ENCODE assay signal across 12 cellular contexts in the genomic region with DNA sequence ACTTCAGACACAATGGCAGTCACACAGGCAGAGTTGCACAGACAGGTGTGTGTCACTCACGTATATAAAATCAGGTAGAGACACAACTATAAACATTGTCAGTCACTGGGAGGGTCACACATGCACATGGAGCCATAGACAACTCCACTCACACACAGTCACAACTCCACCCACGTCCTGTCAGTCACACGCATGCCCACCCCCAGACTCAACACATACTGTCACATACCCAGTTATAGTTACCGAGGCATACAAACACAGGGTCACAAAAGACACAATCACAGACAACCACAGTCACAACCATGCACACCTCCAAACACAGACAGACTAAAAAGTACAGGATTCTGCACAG. TPM values are rescaled to one million over a fixed set of nuclear protein-coding genes. Genes with fewer than 3 reads are reported as not detected.
DNase-seq lines count a peak whose midpoint lies in the region; FAIRE-seq and TF ChIP-seq lines count a peak whose summit lies in the region.
"Had no signal": no experiment of that assay in that cellular context is flagged by ENCODE, and none has a peak within 500 bp of the region (broad histone marks: within the 10 kb centered on the region; RNA-seq: fewer than 3 reads in every experiment).

No MANE protein-coding gene starts in this region.

- no peak overlapping the region for H2AFZ ChIP-seq in ACC112 (ENCODE audit: low read length, unreplicated experiment)
- no peak overlapping the region for H2AFZ ChIP-seq in endothelial cell of umbilical vein (ENCODE audit: low read depth, low read length)
- H2AFZ ChIP-seq in neuronal stem cell (ENCODE audit: low read length) = no peak overlapping the region

- H3K27ac ChIP-seq in ACC112 (ENCODE audit: low read depth, low read length) = no peak overlapping the region
- no peak overlapping the region for H3K27ac ChIP-seq in endothelial cell of umbilical vein (ENCODE audit: insufficient read depth, low read depth, low read length)
- no peak overlapping the region for H3K27ac ChIP-seq in neuronal stem cell (replicated peaks; ENCODE audit: low read length)
- H3K27ac ChIP-seq in substantia nigra (ENCODE audit: low read depth, low read length, poor library complexity, severe bottlenecking) = no peak overlapping the region

- H2BK5ac ChIP-seq in neuronal stem cell (ENCODE audit: low read length) = no peak overlapping the region

- H3K79me1 ChIP-seq in neuronal stem cell (ENCODE audit: low read depth, low read length) = peaks cover 10% of the 10 kb centered on the region

- no peaks in the 10 kb centered on the region for H3K9me1 ChIP-seq in endothelial cell of umbilical vein (replicated peaks; ENCODE audit: control insufficient read depth, extremely low read depth, insufficient read depth, low read length)

- no peak overlapping the region for H3K4me3 Mint-ChIP-seq in chondrocyte (ENCODE audit: unreplicated experiment)
- H3K4me3 Mint-ChIP-seq: CD4-positive, CD25-positive, alpha-beta regulatory T cell; dendritic cell treated with granulocyte-macrophage colony-stimulating factor and Interleukin-4, amounts not matched to agents 40 ng/mL and 50 ng/mL, for 4 days; memory B cell had no signal

- dilution Hi-C loops in endothelial cell of umbilical vein (cut with MboI; ENCODE audit: extremely low pct_ligation_motif_present, low sequenced_read_pairs) = no loop called here

- no peak overlapping the region for H2AK5ac ChIP-seq in neuronal stem cell (ENCODE audit: low read depth, low read length)

- H3K36me3 Mint-ChIP-seq in chondrocyte (ENCODE audit: low read depth) = peaks cover 19% of the 10 kb centered on the region

- intact Hi-C loops in endothelial cell of umbilical vein (cut with micrococcal nuclease) = no loop called here

- H3K4me2 ChIP-seq in endothelial cell of umbilical vein (ENCODE audit: insufficient read depth, low read length) (peak overlapping the region; percentile 60), neuronal stem cell (ENCODE audit: insufficient read depth, low read length, poor library complexity, severe bottlenecking) (peak overlapping the region; percentile 86)

- no peak overlapping the region for H2BK15ac ChIP-seq in neuronal stem cell (ENCODE audit: low read length)

- FAIRE-seq in endothelial cell of umbilical vein (lab: Jason Lieb, UNC) = no peak

- DNase-seq in MG63 (no peak), endothelial cell of umbilical vein (ENCODE audit: low read depth, low spot score) (no peak), neuronal stem cell (ENCODE audit: low spot score) (no peak), activated gamma-delta T cell treated with Interleukin-2 at 50 U/mL for 16 hours (no peak), substantia nigra (lab: John Stamatoyannopoulos, UW) (no peak), chondrocyte (ENCODE audit: low spot score) (no peak)
- no peak for DNase-seq in stimulated activated CD4-positive, alpha-beta T cell treated with anti-CD3 and anti-CD28 coated beads, Interleukin-4, amount 100 ng/mL, for 4 hours
- DNase-seq: CD4-positive, CD25-positive, alpha-beta regulatory T cell; NCI-H1930 had no signal

- H4K8ac ChIP-seq in neuronal stem cell (ENCODE audit: low read depth, low read length) = no peak overlapping the region

- POLR2A ChIA-PET in endothelial cell of umbilical vein (lab: Charles Lee) = no interaction called here

- H4K91ac ChIP-seq in neuronal stem cell (ENCODE audit: low read depth, low read length, poor library complexity) = no peak overlapping the region

- no peak overlapping the region for H2BK12ac ChIP-seq in neuronal stem cell (ENCODE audit: low read length)

- WGBS in neuronal stem cell (ENCODE audit: extremely low coverage in 2 of 2, insufficient read length in 2 of 2, insufficient replicate concordance in 1 of 2), 2 donors = no CpG with 5 or more reads among the region's 4 CpGs

- no peak overlapping the region for H3K4ac ChIP-seq in neuronal stem cell (ENCODE audit: low read length)

- CTCF ChIA-PET in endothelial cell of umbilical vein (lab: Charles Lee) = no interaction called here

- H3K4me1 ChIP-seq in ACC112 (ENCODE audit: control insufficient read depth, insufficient read depth, low read length, unreplicated experiment) = peaks cover 24% of the 10 kb centered on the region
- peaks cover 13% of the 10 kb centered on the region for H3K4me1 ChIP-seq in endothelial cell of umbilical vein (ENCODE audit: control insufficient read depth, extremely low read depth, insufficient read depth, low read length)
- H3K4me1 ChIP-seq in neuronal stem cell (ENCODE audit: control insufficient read depth in 2 of 2, insufficient read depth in 1 of 2, low read depth in 1 of 2, low read length in 2 of 2) = peaks cover 20 to 22% of the 10 kb centered on the region in 2 donors

- H3K36me3 ChIP-seq in ACC112 (ENCODE audit: insufficient read depth, low read length) (peaks cover 11% of the 10 kb centered on the region; the same call in 1 of the 2 replicates), MG63 (peaks cover 54% of the 10 kb centered on the region), endothelial cell of umbilical vein (ENCODE audit: control insufficient read depth in 2 of 2, extremely low read depth in 1 of 2, insufficient read depth in 2 of 2, low read length in 2 of 2) (peaks cover 0 to 14% of the 10 kb centered on the region in 2 experiments), neuronal stem cell (replicated peaks in 1 of 2; ENCODE audit: control insufficient read depth in 2 of 2, insufficient read depth in 2 of 2, low read length in 2 of 2) (peaks cover 26 to 39% of the 10 kb centered on the region in 2 donors)

- no peaks in the 10 kb centered on the region for H4K20me1 ChIP-seq in endothelial cell of umbilical vein (replicated peaks; ENCODE audit: control insufficient read depth, extremely low read depth, insufficient read depth, low read length)

- peaks cover 28% of the 10 kb centered on the region for H3K79me2 ChIP-seq in ACC112 (ENCODE audit: control insufficient read depth, insufficient read depth, low read length, unreplicated experiment)
- peaks cover 27% of the 10 kb centered on the region for H3K79me2 ChIP-seq in endothelial cell of umbilical vein (ENCODE audit: control insufficient read depth, insufficient read depth, low read length)

- H3K23ac ChIP-seq in neuronal stem cell (ENCODE audit: low read depth, low read length, poor library complexity) = no peak overlapping the region

- H3K27me3 ChIP-seq in ACC112 (ENCODE audit: insufficient read depth, low read length) = no peaks in the 10 kb centered on the region
- no peaks in the 10 kb centered on the region for H3K27me3 ChIP-seq in MG63
- H3K27me3 ChIP-seq in endothelial cell of umbilical vein (ENCODE audit: control insufficient read depth in 2 of 2, insufficient read depth in 2 of 2, low read length in 2 of 2) = no peaks in the 10 kb centered on the region
- no peaks in the 10 kb centered on the region for H3K27me3 ChIP-seq in neuronal stem cell (ENCODE audit: control insufficient read depth in 3 of 3, insufficient read depth in 3 of 3, low read depth in 1 of 3, low read length in 3 of 3)

- no peak for TF ChIP-seq CTCF in endothelial cell of umbilical vein (IDR thresholded peaks at IDR 0.05; ENCODE audit: extremely low read depth in 1 of 2, insufficient read depth in 1 of 2, low read depth in 1 of 2, low read length in 2 of 2)
- TF ChIP-seq CTCF in chondrocyte (IDR thresholded peaks at IDR 0.05) = no peak

- H3K4me3 ChIP-seq in ACC112 (ENCODE audit: low read depth, low read length) (peak overlapping the region; percentile 92), MG63 (peak overlapping the region; percentile 81), endothelial cell of umbilical vein (replicated peaks in 1 of 3; ENCODE audit: insufficient read depth in 1 of 3, low read depth in 1 of 3, low read length in 3 of 3) (peak overlapping the region in 2 of 3 experiments; percentile 64 to 73), neuronal stem cell (ENCODE audit: low read length in 2 of 2) (peak overlapping the region; percentile 61 to 88)

- no peaks in the 10 kb centered on the region for H3K27me3 Mint-ChIP-seq in chondrocyte (ENCODE audit: low read depth)
- H3K27me3 Mint-ChIP-seq: CD4-positive, CD25-positive, alpha-beta regulatory T cell; dendritic cell treated with granulocyte-macrophage colony-stimulating factor and Interleukin-4, amounts not matched to agents 40 ng/mL and 50 ng/mL, for 4 days; memory B cell had no signal

- H2BK120ac ChIP-seq in neuronal stem cell (ENCODE audit: low read depth, low read length) = no peak overlapping the region

- H3K4me1 Mint-ChIP-seq in chondrocyte (ENCODE audit: low read depth) = peaks cover 9% of the 10 kb centered on the region

- TSS peak; percentile 29 for BruUV-seq in endothelial cell of umbilical vein (replicated peaks; lab: Mats Ljungman, UMichigan)

- TF ChIP-seq POLR2A in endothelial cell of umbilical vein (IDR thresholded peaks at IDR 0.05; ENCODE audit: low read depth, low read length) = peak; percentile 10

- peak overlapping the region; percentile 5 for H3K18ac ChIP-seq in neuronal stem cell (ENCODE audit: low read length)

- peak overlapping the region; percentile 72 for H3K14ac ChIP-seq in neuronal stem cell (ENCODE audit: low read length)

- H3K9me3 Mint-ChIP-seq in chondrocyte (ENCODE audit: low read depth) = no peaks in the 10 kb centered on the region
- H3K9me3 Mint-ChIP-seq: CD4-positive, CD25-positive, alpha-beta regulatory T cell; dendritic cell treated with granulocyte-macrophage colony-stimulating factor and Interleukin-4, amounts not matched to agents 40 ng/mL and 50 ng/mL, for 4 days; memory B cell had no signal

- H3K27ac Mint-ChIP-seq in chondrocyte (ENCODE audit: unreplicated experiment) = no peak overlapping the region
- H3K27ac Mint-ChIP-seq: CD4-positive, CD25-positive, alpha-beta regulatory T cell; dendritic cell treated with granulocyte-macrophage colony-stimulating factor and Interleukin-4, amounts not matched to agents 40 ng/mL and 50 ng/mL, for 4 days; memory B cell had no signal

- no peaks in the 10 kb centered on the region for H3K9me3 ChIP-seq in MG63
- H3K9me3 ChIP-seq in endothelial cell of umbilical vein (replicated peaks; ENCODE audit: control insufficient read depth, insufficient read depth, low read length) = no peaks in the 10 kb centered on the region
- H3K9me3 ChIP-seq in neuronal stem cell (replicated peaks in 1 of 2; ENCODE audit: control insufficient read depth in 2 of 2, insufficient read depth in 1 of 2, low read depth in 1 of 2, low read length in 2 of 2) = no peaks in the 10 kb centered on the region

- H3K9ac ChIP-seq in endothelial cell of umbilical vein (replicated peaks; ENCODE audit: extremely low read depth, insufficient read depth, low read length) (no peak overlapping the region), neuronal stem cell (ENCODE audit: low read depth, low read length, poor library complexity) (peak overlapping the region; percentile 91)

RNA-seq across cellular contexts. Expression of gene NUMBL, which starts 1.5 kb away (rescaled TPM):
- 42.1 and 42.8 TPM in 2 replicates for total RNA-seq in MG63 (2014; rRNA removed; shearing (Covaris generic); ENCODE audit: low replicate concordance)
- total RNA-seq in endothelial cell of umbilical vein (46.7 and 47.4 TPM in 2 replicates), chondrocyte (104 to 121 TPM (median 117 TPM) in 3 replicates)
- 21.5 and 31.5 TPM in 2 replicates for polyA plus RNA-seq in endothelial cell of umbilical vein
- 13.6 and 17.7 TPM in 2 replicates for polyA plus RNA-seq in endothelial cell of umbilical vein (2011; cell fraction: cytosol; rRNA removed)
- polyA plus RNA-seq in endothelial cell of umbilical vein (2011; cell fraction: nucleus; rRNA removed) = 38.5 and 40.1 TPM in 2 replicates
- 15.4 and 26.4 TPM in 2 replicates for polyA plus RNA-seq in endothelial cell of umbilical vein (2012)
- polyA minus RNA-seq in endothelial cell of umbilical vein = 17.6 and 21.3 TPM in 2 replicates
- polyA minus RNA-seq in endothelial cell of umbilical vein (2011; cell fraction: cytosol; rRNA and poly(A)+ RNA removed) = 5.1 TPM
- 14.5 and 15.2 TPM in 2 replicates for polyA minus RNA-seq in endothelial cell of umbilical vein (2011; cell fraction: nucleus; rRNA and poly(A)+ RNA removed)
- 17.1 TPM for polyA plus RNA-seq in neuronal stem cell (2013, experiment 1 of 2)
- 16.9 TPM for polyA plus RNA-seq in neuronal stem cell (2013, experiment 2 of 2)

RNA-seq across cellular contexts. Expression of gene COQ8B, which starts 27.7 kb away (rescaled TPM):
- total RNA-seq in MG63 (2014; rRNA removed; shearing (Covaris generic); ENCODE audit: low replicate concordance) = 44.6 and 462 TPM in 2 replicates
- total RNA-seq in endothelial cell of umbilical vein (15.3 and 19.2 TPM in 2 replicates), chondrocyte (26.8 to 36.8 TPM (median 29.7 TPM) in 3 replicates)
- polyA plus RNA-seq in endothelial cell of umbilical vein = 16.2 and 21.5 TPM in 2 replicates
- 12.7 and 14.2 TPM in 2 replicates for polyA plus RNA-seq in endothelial cell of umbilical vein (2011; cell fraction: cytosol; rRNA removed)
- 47.8 and 53.7 TPM in 2 replicates for polyA plus RNA-seq in endothelial cell of umbilical vein (2011; cell fraction: nucleus; rRNA removed)
- 14.6 and 15.6 TPM in 2 replicates for polyA plus RNA-seq in endothelial cell of umbilical vein (2012)
- 12.1 and 18.1 TPM in 2 replicates for polyA minus RNA-seq in endothelial cell of umbilical vein
- polyA minus RNA-seq in endothelial cell of umbilical vein (2011; cell fraction: cytosol; rRNA and poly(A)+ RNA removed) = 18.1 TPM
- polyA minus RNA-seq in endothelial cell of umbilical vein (2011; cell fraction: nucleus; rRNA and poly(A)+ RNA removed) = 12.8 and 16.3 TPM in 2 replicates
- polyA plus RNA-seq in neuronal stem cell (2013, experiment 1 of 2) = 29.0 TPM
- 28.4 TPM for polyA plus RNA-seq in neuronal stem cell (2013, experiment 2 of 2)

RNA-seq across cellular contexts. Expression of gene ITPKC, which starts 27.9 kb away (rescaled TPM):
- total RNA-seq in MG63 (2014; rRNA removed; shearing (Covaris generic); ENCODE audit: low replicate concordance) = 22.3 and 23.8 TPM in 2 replicates
- total RNA-seq in endothelial cell of umbilical vein (16.1 and 16.9 TPM in 2 replicates), chondrocyte (12.2 to 16.5 TPM (median 16.4 TPM) in 3 replicates)
- 7.2 and 7.3 TPM in 2 replicates for polyA plus RNA-seq in endothelial cell of umbilical vein
- 6.9 and 8.3 TPM in 2 replicates for polyA plus RNA-seq in endothelial cell of umbilical vein (2011; cell fraction: cytosol; rRNA removed)
- polyA plus RNA-seq in endothelial cell of umbilical vein (2011; cell fraction: nucleus; rRNA removed) = 7.0 and 7.6 TPM in 2 replicates
- 12.2 and 17.4 TPM in 2 replicates for polyA plus RNA-seq in endothelial cell of umbilical vein (2012)
- 8.0 and 9.6 TPM in 2 replicates for polyA minus RNA-seq in endothelial cell of umbilical vein
- 1.7 TPM for polyA minus RNA-seq in endothelial cell of umbilical vein (2011; cell fraction: cytosol; rRNA and poly(A)+ RNA removed)
- polyA minus RNA-seq in endothelial cell of umbilical vein (2011; cell fraction: nucleus; rRNA and poly(A)+ RNA removed) = 6.4 and 7.0 TPM in 2 replicates
- polyA plus RNA-seq in neuronal stem cell (2013, experiment 1 of 2) = 4.7 TPM
- polyA plus RNA-seq in neuronal stem cell (2013, experiment 2 of 2) = 4.7 TPM
